Comparison of ENCODE assay signal across 12 cellular contexts in the genomic region with DNA sequence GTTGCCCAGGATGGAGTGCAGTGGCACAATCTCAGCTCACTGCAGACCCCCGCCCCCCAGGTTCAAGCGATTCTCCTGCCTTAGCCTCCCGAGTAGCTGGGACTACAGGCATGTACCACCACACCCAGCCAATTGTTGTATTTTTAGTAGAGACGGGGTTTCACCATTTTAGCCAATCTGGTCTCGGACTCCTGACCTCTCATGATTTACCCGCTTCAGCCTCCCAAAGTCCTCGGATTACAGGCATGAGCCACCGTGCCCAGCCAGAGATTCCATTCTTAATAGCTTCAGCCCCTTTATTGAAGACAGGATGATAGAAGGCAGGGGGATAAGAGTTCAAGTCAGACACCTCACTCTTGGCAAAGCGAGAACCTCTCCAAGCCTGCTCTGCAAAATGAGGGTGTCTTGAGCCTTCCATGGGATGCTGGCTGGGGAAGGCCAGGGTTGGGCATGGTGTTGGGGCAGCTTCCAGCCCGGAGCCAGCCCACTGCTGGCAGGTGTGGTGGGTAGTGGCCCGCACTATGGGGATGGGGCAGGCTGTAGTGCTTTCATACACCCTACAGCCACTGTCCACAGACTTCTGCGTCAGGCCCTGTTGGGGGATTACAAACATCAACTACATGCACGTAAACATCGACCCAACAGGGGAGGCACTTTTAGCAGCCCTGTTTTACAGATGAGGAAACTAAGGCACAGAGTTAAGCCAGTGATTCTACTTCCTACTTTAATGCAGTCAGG. TPM values are rescaled to one million over a fixed set of nuclear protein-coding genes. Genes with fewer than 3 reads are reported as not detected.
DNase-seq lines count a peak whose midpoint lies in the region; ATAC-seq and TF ChIP-seq lines count a peak whose summit lies in the region.
"Had no signal": no experiment of that assay in that cellular context is flagged by ENCODE, and none has a peak within 500 bp of the region (broad histone marks: within the 10 kb centered on the region; RNA-seq: fewer than 3 reads in every experiment).

No MANE protein-coding gene starts in this region.

- intact Hi-C loops in heart left ventricle (cut with DNase I), result loop anchor here in 5 of 10 donors (5.0 kb wide), 1 partner anchor 68 kb away; the partner anchor contains the start of genes PMM2 (in 5 of the 5) and TMEM186 (in 5 of the 5)
- intact Hi-C loops in Right ventricle myocardium superior (cut with DNase I), result no loop called here
- intact Hi-C loops in uterus (cut with DNase I; ENCODE audit: low total_unique reads), result no loop called here

- no peaks in the 10 kb centered on the region for H3K27me3 ChIP-seq in heart left ventricle
- H3K27me3 ChIP-seq in uterus, result no peaks in the 10 kb centered on the region

- no peaks in the 10 kb centered on the region for H3K36me3 ChIP-seq in heart left ventricle
- H3K36me3 ChIP-seq in mesodermal cell (ENCODE audit: control insufficient read depth, insufficient read depth, low read length), result peaks cover 13% of the 10 kb centered on the region
- no peaks in the 10 kb centered on the region for H3K36me3 ChIP-seq in uterus

- DNase-seq in heart left ventricle, result no peak
- no peak for DNase-seq in Right ventricle myocardium superior
- DNase-seq in uterus, result no peak
- no peak for DNase-seq in NCI-H510A (lab: John Stamatoyannopoulos, UW)
- DNase-seq: MV-4-11; stimulated activated CD4-positive, alpha-beta T cell treated with anti-CD3 and anti-CD28 coated beads, Interleukin-12 subunit alpha, Interleukin-12 subunit beta, amount 100 ng/mL, for 4 hours had no signal

- H3K27ac ChIP-seq in heart left ventricle, result peak overlapping the region in 11 of 12 donors; percentile 52 to 95 (median 90)
- peak overlapping the region; percentile 78 for H3K27ac ChIP-seq in angular gyrus (ENCODE audit: low read depth, low read length)
- peak overlapping the region; percentile 50 for H3K27ac ChIP-seq in mesodermal cell (ENCODE audit: low read depth, low read length, severe bottlenecking)
- H3K27ac ChIP-seq in uterus, result peak overlapping the region; percentile 80 to 86

- H3K4me1 ChIP-seq in heart left ventricle (peaks cover 0 to 89% (median 63%) of the 10 kb centered on the region in 12 donors), mesodermal cell (ENCODE audit: control insufficient read depth, insufficient read depth, low read length, poor library complexity, severe bottlenecking) (peaks cover 36% of the 10 kb centered on the region), uterus (peaks cover 0 to 38% of the 10 kb centered on the region in 2 donors)

- TF ChIP-seq POLR2A in heart left ventricle (IDR thresholded peaks at IDR 0.05) (no peak), uterus (IDR thresholded peaks at IDR 0.05) (no peak)

- WGBS in heart left ventricle, 4 donors, result 84 to 87% (median 86%) methylated on average over 12 to 14 of the region's 14 CpGs
- 89 to 92% methylated on average over 11 to 12 of the region's 14 CpGs for WGBS in mesodermal cell (ENCODE audit: insufficient coverage in 2 of 2), 2 experiments

- ATAC-seq in heart left ventricle (no peak), Right ventricle myocardium superior (ENCODE audit: poor library complexity) (no peak), HG03460 (IDR thresholded peaks at IDR 0.05; ENCODE audit: unreplicated experiment) (no peak), HG03571 (IDR thresholded peaks at IDR 0.05; ENCODE audit: unreplicated experiment) (no peak)

- no peaks in the 10 kb centered on the region for H3K9me3 ChIP-seq in heart left ventricle
- H3K9me3 ChIP-seq in mesodermal cell (ENCODE audit: control insufficient read depth, low read length), result no peaks in the 10 kb centered on the region
- H3K9me3 ChIP-seq in uterus, result no peaks in the 10 kb centered on the region

- TF ChIP-seq CTCF in heart left ventricle (IDR thresholded peaks at IDR 0.05) (no peak), uterus (IDR thresholded peaks at IDR 0.05) (no peak)

- H3K4me3 ChIP-seq in heart left ventricle, result peak overlapping the region in 3 of 12 donors; percentile 30 to 80 (median 77)
- H3K4me3 ChIP-seq in mesodermal cell (ENCODE audit: extremely low read depth, insufficient read depth, low read length, poor library complexity, severe bottlenecking), result no peak overlapping the region
- H3K4me3 ChIP-seq in uterus, result no peak overlapping the region

RNA-seq across cellular contexts. Expression of gene CARHSP1, which starts 3.5 kb away (rescaled TPM):
- total RNA-seq in heart left ventricle (10 to 100 TPM; 20.0 to 62.4 (median 29.0) TPM), Right ventricle myocardium superior (26.0 TPM), uterus (10 to 100 TPM; 20.0 to 79.2 (median 67.4) TPM)
- polyA plus RNA-seq in heart left ventricle, result 10 to 100 TPM; 33.4 to 58.0 TPM
- polyA plus RNA-seq in mesodermal cell (2013, experiment 1 of 2), result 112 TPM
- polyA plus RNA-seq in mesodermal cell (2013, experiment 2 of 2), result 95.8 TPM

RNA-seq across cellular contexts. Expression of gene LITAFD, which starts 16.8 kb away (rescaled TPM):
- not detected for total RNA-seq in heart left ventricle
- not detected for polyA plus RNA-seq in heart left ventricle
- total RNA-seq in Right ventricle myocardium superior, result not detected
- polyA plus RNA-seq in mesodermal cell (2013, experiment 1 of 2), result not detected
- polyA plus RNA-seq in mesodermal cell (2013, experiment 2 of 2), result not detected
- not detected for total RNA-seq in uterus
- total RNA-seq: epithelial cell of proximal tubule had no signal
- polyA plus RNA-seq: BJ had no signal
